8 cellular contexts compared by ENCODE assay signal in the genomic region with DNA sequence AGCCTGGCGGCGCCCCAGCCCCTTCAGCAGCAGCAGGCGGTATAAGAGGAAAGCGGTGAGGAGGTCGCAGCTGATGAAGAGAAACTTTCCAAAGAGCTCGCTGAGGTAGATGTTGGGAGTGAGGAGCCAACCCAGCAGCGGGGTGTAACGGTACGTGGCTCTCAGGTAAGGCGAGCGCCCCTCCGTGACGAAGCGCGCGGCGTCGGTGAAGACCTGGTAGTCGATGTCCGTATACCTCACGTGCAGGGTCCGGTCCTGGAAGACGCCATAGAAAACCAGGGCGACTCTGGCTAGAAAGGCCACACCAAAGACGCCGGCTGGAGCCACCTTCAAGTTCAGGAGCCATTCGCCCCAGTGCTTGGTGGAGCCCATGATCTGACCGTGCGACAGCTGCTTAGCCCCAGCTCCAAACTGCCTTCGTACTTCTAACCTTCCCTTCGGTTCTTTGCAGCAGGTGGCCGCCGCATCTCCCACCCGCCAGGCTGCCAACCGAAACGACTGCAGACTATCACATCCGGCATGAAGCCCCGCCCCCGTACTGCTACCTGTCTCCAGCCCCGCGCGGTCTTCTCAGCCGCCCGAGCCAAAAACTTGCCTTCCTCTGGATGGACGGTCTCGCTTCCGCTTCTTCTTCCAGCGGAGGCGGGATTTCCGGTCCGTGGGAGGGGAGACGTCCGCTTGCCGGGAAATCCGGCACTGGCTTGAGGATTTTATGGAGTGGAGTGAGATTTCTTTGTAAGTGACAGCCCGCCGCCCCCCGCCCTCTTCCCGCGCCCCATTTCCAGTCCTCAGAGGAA. TPM values are rescaled to one million over a fixed set of nuclear protein-coding genes. Genes with fewer than 3 reads are reported as not detected.
DNase-seq lines count a peak whose midpoint lies in the region; ATAC-seq and TF ChIP-seq lines count a peak whose summit lies in the region.

TSS of gene PIGM (minus strand) at position 623 of the 797 bp plus-strand sequence. CDS start at position 372, 251 bp downstream.

- H3K4me3 Mint-ChIP-seq in T-cell = peak within 1 kb of the TSS; percentile 94 to 96 (median 96)

- no peaks in the 10 kb centered on the region for H3K9me3 Mint-ChIP-seq in T-cell

- no peaks in the 10 kb centered on the region for H3K27me3 Mint-ChIP-seq in T-cell

- CTCF ChIA-PET in T-cell (lab: Charles Lee) = interaction anchor here (0.6 to 2.6 kb wide), 8 partner anchors 13 to 233 kb away, joined by 3 to 11 read pairs (median 3); no protein-coding TSS in a partner anchor

- H3K4me1 Mint-ChIP-seq in T-cell = peaks cover 42 to 44% (median 43%) of the 10 kb centered on the region in 3 donors

- intact Hi-C loops in left cardiac atrium (cut with DNase I) (no loop called here), posterior vena cava (cut with DNase I) (no loop called here)

- in situ Hi-C loops in GM13977 (cut with MboI; ENCODE audit: low pct_unique_long_range_greater_than_20kb, low sequenced_read_pairs, unreplicated experiment) = no loop called here

- ATAC-seq in HG02870 (IDR thresholded peaks at IDR 0.05; ENCODE audit: unreplicated experiment) (peak; percentile 89), T-cell (replicated peaks in 1 of 4) (peak; percentile 98 to 99 (median 98)), left cardiac atrium (peak; percentile 97 to 98)

- peak within 1 kb of the TSS; percentile 90 to 92 for H3K27ac Mint-ChIP-seq in T-cell

- POLR2A ChIA-PET in T-cell (lab: Charles Lee) = interaction anchor here in 1 of 2 donors (1.1 kb wide), 1 partner anchor 106 kb away, joined by 3 read pairs; the partner anchor contains the start of gene TAGLN2

- peaks cover 5% of the 10 kb centered on the region for H3K36me3 Mint-ChIP-seq in T-cell

- DNase-seq in GM13977 (ENCODE audit: low spot score) = peak; percentile 89
- peak; percentile 98 for DNase-seq in NCI-H146 (lab: John Stamatoyannopoulos, UW)
- DNase-seq in T-cell = peak; percentile 81 to 95 (median 90)
- peak; percentile 89 for DNase-seq in amniotic stem cell (lab: John Stamatoyannopoulos, UW)
- DNase-seq in left cardiac atrium = peak; percentile 96
- DNase-seq in posterior vena cava (ENCODE audit: low spot score) = peak; percentile 97
- DNase-seq in ureter (ENCODE audit: low spot score) = peak; percentile 95

- no peak for TF ChIP-seq CTCF in GM13977 (IDR thresholded peaks at IDR 0.05; ENCODE audit: extremely low read depth, insufficient read depth, missing control alignments)

RNA-seq across cellular contexts. Expression of gene PIGM, which starts in this region (rescaled TPM):
- total RNA-seq in T-cell (1 to 10 TPM; 3.2 to 9.7 (median 8.4) TPM), left cardiac atrium (1 to 10 TPM; 3.3 to 3.4 TPM), posterior vena cava (1 to 10 TPM; 5.5 to 6.3 TPM), ureter (11.1 TPM)

Comparison
In these comparisons a context has a peak if more than half of its experiments do, and no peak if none do; other contexts are left out.
1. Peak in every context shown above with its lines: DNase-seq and ATAC-seq.